ENCODE assay signal across 8 cellular contexts in genomic region chr4:25160714-25161598, GRCh38. TPM values are rescaled to one million over a fixed set of nuclear protein-coding genes. Genes with fewer than 3 reads are reported as not detected.
DNase-seq lines count a peak whose midpoint lies in the region; ATAC-seq and TF ChIP-seq lines count a peak whose summit lies in the region.

No MANE protein-coding gene starts in this region.

- no peaks in the 10 kb centered on the region for H3K27me3 Mint-ChIP-seq in nephron (ENCODE audit: low read depth)

- POLR2A ChIA-PET in SK-N-SH (lab: Yijun Ruan, JAX), result no interaction called here

- no peak for TF ChIP-seq RAD21 in SK-N-SH (IDR thresholded peaks at IDR 0.05; ENCODE audit: low read length)

- WGBS in SK-N-SH (ENCODE audit: low lambda C conversion rate), result 5% methylated on average over 16 of the region's 16 CpGs

- peaks cover 23 to 62% (median 28%) of the 10 kb centered on the region in 10 experiments for H3K4me1 ChIP-seq in BLaER1 treated with 17β-estradiol and CSF1 and Interleukin-3, amounts not matched to agents 10 nM and 100 nM
- H3K4me1 ChIP-seq in SK-N-SH (ENCODE audit: control insufficient read depth in 1 of 2, insufficient read depth in 2 of 2, low read depth in 1 of 2, low read length in 1 of 2), result peaks cover 0 to 14% of the 10 kb centered on the region in 2 experiments; a peak in 2 of 4 replicates

- H3K9me3 Mint-ChIP-seq in nephron, result no peaks in the 10 kb centered on the region

- peak overlapping the region; percentile 87 to 98 (median 93); a peak in 21 of 22 replicates for H3K27ac ChIP-seq in BLaER1 treated with 17β-estradiol and CSF1 and Interleukin-3, amounts not matched to agents 10 nM and 100 nM
- peak overlapping the region; percentile 75 to 86 for H3K27ac ChIP-seq in SK-N-SH (ENCODE audit: low read depth in 2 of 2, low read length in 1 of 2)

- peak; percentile 36 for ATAC-seq in GM18867 (IDR thresholded peaks at IDR 0.05; ENCODE audit: unreplicated experiment)
- ATAC-seq in HG03354 (IDR thresholded peaks at IDR 0.05; ENCODE audit: poor library complexity, severe bottlenecking, unreplicated experiment), result peak; percentile 48

- DNase-seq in SK-N-SH (peak; percentile 25), epithelial cell of proximal tubule (ENCODE audit: low read depth) (no peak), NOMO-1 treated with DMSO at 0.1 percent for 48 hours (lab: John Stamatoyannopoulos, UW; ENCODE audit: unreplicated experiment) (no peak), dermis blood vessel endothelial cell (no peak)

- H3K36me3 Mint-ChIP-seq in nephron (ENCODE audit: low read depth), result peaks cover 1% of the 10 kb centered on the region

- H4K20me1 ChIP-seq in BLaER1 treated with 17β-estradiol and CSF1 and Interleukin-3, amounts not matched to agents 10 nM and 100 nM, result no peaks in the 10 kb centered on the region
- no peaks in the 10 kb centered on the region for H4K20me1 ChIP-seq in SK-N-SH (ENCODE audit: insufficient read depth)

- peaks cover 11 to 48% (median 26%) of the 10 kb centered on the region in 11 experiments for H3K36me3 ChIP-seq in BLaER1 treated with 17β-estradiol and CSF1 and Interleukin-3, amounts not matched to agents 10 nM and 100 nM
- peaks cover 1 to 14% of the 10 kb centered on the region in 2 experiments for H3K36me3 ChIP-seq in SK-N-SH (replicated peaks in 1 of 2; ENCODE audit: control insufficient read depth in 1 of 2, insufficient read depth in 2 of 2, low read length in 1 of 2)

- H3K9me3 ChIP-seq in BLaER1 treated with 17β-estradiol and CSF1 and Interleukin-3, amounts not matched to agents 10 nM and 100 nM (replicated peaks in 1 of 11), result peaks cover 0 to 5% (median 0%) of the 10 kb centered on the region in 11 experiments; a peak in 5 of 22 replicates
- H3K9me3 ChIP-seq in SK-N-SH, result no peaks in the 10 kb centered on the region

- H2AFZ ChIP-seq in SK-N-SH (ENCODE audit: low read depth), result peak overlapping the region; percentile 89

- H3K4me3 ChIP-seq in BLaER1 treated with 17β-estradiol and CSF1 and Interleukin-3, amounts not matched to agents 10 nM and 100 nM, result peak overlapping the region; percentile 71 to 86 (median 80)
- H3K4me3 ChIP-seq in SK-N-SH (ENCODE audit: low read depth in 2 of 2, low read length in 1 of 2), result peak overlapping the region; percentile 84 to 93
- H3K4me3 ChIP-seq in epithelial cell of proximal tubule (ENCODE audit: low read depth, low read length), result peak overlapping the region; percentile 76

- no peak for TF ChIP-seq CTCF in SK-N-SH (IDR thresholded peaks at IDR 0.05)
- no peak for TF ChIP-seq CTCF in epithelial cell of proximal tubule (conservative IDR thresholded peaks at IDR 0.05; ENCODE audit: low read depth, low read length)
- no peak for TF ChIP-seq CTCF in nephron (IDR thresholded peaks at IDR 0.05; ENCODE audit: unreplicated experiment in 3 of 3)

- CTCF ChIA-PET in SK-N-SH (lab: Yijun Ruan, JAX), result interaction anchor here (0.7 to 1.9 kb wide), 6 partner anchors 13 to 607 kb away, joined by 3 to 13 read pairs (median 4); partner anchors contain the start of gene ZCCHC4

- peak overlapping the region; percentile 90 to 97 (median 96) for H3K4me3 Mint-ChIP-seq in nephron

- no peaks in the 10 kb centered on the region for H3K9me2 ChIP-seq in SK-N-SH

- no peak for TF ChIP-seq EP300 in SK-N-SH (IDR thresholded peaks at IDR 0.05; ENCODE audit: borderline replicate concordance in 1 of 2, low read depth in 1 of 2, low read length in 1 of 2)

- peak overlapping the region; percentile 89 to 99 (median 93) for H3K9ac ChIP-seq in BLaER1 treated with 17β-estradiol and CSF1 and Interleukin-3, amounts not matched to agents 10 nM and 100 nM
- peak overlapping the region; percentile 70 for H3K9ac ChIP-seq in SK-N-SH

- peak overlapping the region; percentile 74 to 97 (median 91) for H3K4me2 ChIP-seq in BLaER1 treated with 17β-estradiol and CSF1 and Interleukin-3, amounts not matched to agents 10 nM and 100 nM
- peak overlapping the region; percentile 89 for H3K4me2 ChIP-seq in SK-N-SH

- H3K4me1 Mint-ChIP-seq in nephron, result peaks cover 33% of the 10 kb centered on the region

- H3K27me3 ChIP-seq in BLaER1 treated with 17β-estradiol and CSF1 and Interleukin-3, amounts not matched to agents 10 nM and 100 nM, result no peaks in the 10 kb centered on the region
- H3K27me3 ChIP-seq in SK-N-SH (ENCODE audit: insufficient read depth), result no peaks in the 10 kb centered on the region

- no peaks in the 10 kb centered on the region; the same call in 1 of the 2 replicates for H3K79me2 ChIP-seq in SK-N-SH (ENCODE audit: insufficient read depth)

- peak overlapping the region; percentile 98 to 100 (median 99) for H3K27ac Mint-ChIP-seq in nephron

- H3F3A ChIP-seq in SK-N-SH (replicated peaks; ENCODE audit: insufficient read depth), result peaks cover 21% of the 10 kb centered on the region

TF ChIP-seq in SK-N-SH, 30 proteins besides CTCF, POLR2A, EP300 and RAD21:
- TF ChIP-seq PBX3 (IDR thresholded peaks at IDR 0.05) (no peak), MAX (IDR thresholded peaks at IDR 0.05; ENCODE audit: low read depth) (peak; percentile 51; the same call in 1 of the 2 replicates), RCOR1 (IDR thresholded peaks at IDR 0.05; ENCODE audit: low read length) (no peak; the same call in 1 of the 2 replicates), GABPA (IDR thresholded peaks at IDR 0.05; ENCODE audit: low read depth) (no peak), NFIC (IDR thresholded peaks at IDR 0.05; ENCODE audit: borderline replicate concordance) (no peak), POLR2AphosphoS5 (IDR thresholded peaks at IDR 0.05; ENCODE audit: low read depth, low read length) (peak; percentile 82)
- TF ChIP-seq, protein P1, sequence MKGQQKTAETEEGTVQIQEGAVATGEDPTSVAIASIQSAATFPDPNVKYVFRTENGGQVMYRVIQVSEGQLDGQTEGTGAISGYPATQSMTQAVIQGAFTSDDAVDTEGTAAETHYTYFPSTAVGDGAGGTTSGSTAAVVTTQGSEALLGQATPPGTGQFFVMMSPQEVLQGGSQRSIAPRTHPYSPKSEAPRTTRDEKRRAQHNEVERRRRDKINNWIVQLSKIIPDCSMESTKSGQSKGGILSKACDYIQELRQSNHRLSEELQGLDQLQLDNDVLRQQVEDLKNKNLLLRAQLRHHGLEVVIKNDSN (IDR thresholded peaks at IDR 0.05; ENCODE audit: borderline replicate concordance, low read depth), result peak; percentile 65; the same call in 1 of the 2 replicates
TF ChIP-seq in SK-N-SH: peak in this region for 3.

RNA-seq across cellular contexts. Expression of gene SEPSECS, which starts 0.7 kb away (rescaled TPM):
- polyA plus RNA-seq in SK-N-SH (2012; rRNA removed), result 2.0 and 2.7 TPM in 2 replicates
- 2.4 TPM in 2 replicates for polyA plus RNA-seq in SK-N-SH (2012; cell fraction: cytosol; rRNA removed)
- 2.4 and 6.8 TPM in 2 replicates for polyA plus RNA-seq in SK-N-SH (2012; cell fraction: nucleus; rRNA removed)
- total RNA-seq in epithelial cell of proximal tubule (4.3 and 4.8 TPM in 2 replicates), dermis blood vessel endothelial cell (10.2 and 10.6 TPM in 2 replicates)
